In genomic region chr6:142313284-142313683, GRCh38 we compare ENCODE assay signal across 18 cellular contexts. TPM values are rescaled to one million over a fixed set of nuclear protein-coding genes. Genes with fewer than 3 reads are reported as not detected.
DNase-seq lines count a peak whose midpoint lies in the region; ATAC-seq and TF ChIP-seq lines count a peak whose summit lies in the region.
"Had no signal": no experiment of that assay in that cellular context is flagged by ENCODE, and none has a peak within 500 bp of the region (broad histone marks: within the 10 kb centered on the region; RNA-seq: fewer than 3 reads in every experiment).

No MANE protein-coding gene starts in this region.

- H3K27ac ChIP-seq in epithelial cell of prostate (no peak overlapping the region), neural progenitor cell (no peak overlapping the region)
- H3K27ac ChIP-seq: C4-2B, vagina had no signal

- H3K27me3 Mint-ChIP-seq in mesothelial cell of epicardium (ENCODE audit: low read depth) (no peaks in the 10 kb centered on the region), neural progenitor cell (ENCODE audit: insufficient read depth, low read depth) (no peaks in the 10 kb centered on the region)

- DNase-seq in AG10803 (ENCODE audit: low read depth) (peak; percentile 76), OCI-M1 (lab: John Stamatoyannopoulos, UW) (peak; percentile 28), epithelial cell of prostate (ENCODE audit: low read depth, low spot score) (peak; percentile 36), mesothelial cell of epicardium (ENCODE audit: low spot score in 2 of 2, unreplicated experiment in 2 of 2) (no peak), HEK293T (ENCODE audit: extremely low spot score) (no peak), neural progenitor cell (ENCODE audit: low spot score) (no peak)
- DNase-seq: activated CD4-positive, alpha-beta T cell treated with anti-CD3 and anti-CD28 coated beads, Interleukin-2, amount 50 U/mL, for 48 hours; activated naive CD4-positive, alpha-beta T cell treated with Interleukin-2 at 50 U/mL for 16 hours; cerebellar nuclear complex; mucosa of descending colon; NCI-H1092 treated with DMSO at 0.1 percent for 48 hours; NCI-H345; stimulated activated CD4-positive, alpha-beta T cell treated with anti-CD3 and anti-CD28 coated beads, Interleukin-2, amount 100 ng/mL, for 48 hours had no signal

- CTCF ChIA-PET in HEK293T (lab: Yijun Ruan, JAX), result interaction anchor here (0.6 to 1.3 kb wide), 3 partner anchors 9 to 167 kb away, joined by 3 read pairs; partner anchors contain the start of genes NMBR and VTA1

- H3K9ac ChIP-seq in neural progenitor cell, result no peak overlapping the region

- POLR2A ChIA-PET in HEK293T (lab: Yijun Ruan, JAX), result interaction anchor here (1.0 to 1.2 kb wide), 2 partner anchors 13 to 64 kb away, joined by 3 read pairs; no protein-coding TSS in a partner anchor

- TF ChIP-seq CTCF in AG10803 (conservative IDR thresholded peaks at IDR 0.05; ENCODE audit: low read length), result no peak
- TF ChIP-seq CTCF in mesothelial cell of epicardium (IDR thresholded peaks at IDR 0.05; ENCODE audit: unreplicated experiment), result no peak
- TF ChIP-seq CTCF in neural progenitor cell (IDR thresholded peaks at IDR 0.05), result no peak

- no peaks in the 10 kb centered on the region for H3K36me3 ChIP-seq in neural progenitor cell
- H3K36me3 ChIP-seq: HAP-1, vagina had no signal

- H3K4me1 Mint-ChIP-seq in mesothelial cell of epicardium (peaks cover 28% of the 10 kb centered on the region), neural progenitor cell (peaks cover 3% of the 10 kb centered on the region)

- H2AFZ ChIP-seq in neural progenitor cell (replicated peaks), result no peak overlapping the region

- H3K27me3 ChIP-seq in neural progenitor cell, result no peaks in the 10 kb centered on the region
- H3K27me3 ChIP-seq: vagina had no signal

- no peaks in the 10 kb centered on the region for H4K20me1 ChIP-seq in neural progenitor cell (ENCODE audit: low read depth)

- H3K4me3 ChIP-seq in AG10803 (ENCODE audit: low read length) (no peak overlapping the region), neural progenitor cell (no peak overlapping the region)
- H3K4me3 ChIP-seq: HAP-1, mucosa of descending colon, vagina had no signal

- H3K4me1 ChIP-seq in neural progenitor cell, result no peaks in the 10 kb centered on the region
- H3K4me1 ChIP-seq: HAP-1, vagina had no signal

- H3K9me3 Mint-ChIP-seq in mesothelial cell of epicardium (no peaks in the 10 kb centered on the region), neural progenitor cell (no peaks in the 10 kb centered on the region)

- no peaks in the 10 kb centered on the region for H3K9me3 ChIP-seq in neural progenitor cell (ENCODE audit: low read depth)
- H3K9me3 ChIP-seq: HAP-1, mucosa of descending colon, vagina had no signal

- ATAC-seq in HG02623 (IDR thresholded peaks at IDR 0.05; ENCODE audit: unreplicated experiment) (no peak), HG03139 (IDR thresholded peaks at IDR 0.05; ENCODE audit: unreplicated experiment) (no peak)
- ATAC-seq: mucosa of descending colon had no signal

- peaks cover 7% of the 10 kb centered on the region for H3F3A ChIP-seq in neural progenitor cell (ENCODE audit: low read depth)

- H3K4me3 Mint-ChIP-seq in mesothelial cell of epicardium (no peak overlapping the region), neural progenitor cell (no peak overlapping the region)

- H3K4me2 ChIP-seq in neural progenitor cell, result no peak overlapping the region

- no peaks in the 10 kb centered on the region for H3K79me2 ChIP-seq in neural progenitor cell (ENCODE audit: low read depth)

- H3K27ac Mint-ChIP-seq in mesothelial cell of epicardium (peak overlapping the region; percentile 72), neural progenitor cell (no peak overlapping the region)

- H3K36me3 Mint-ChIP-seq in mesothelial cell of epicardium (peaks cover 1% of the 10 kb centered on the region), neural progenitor cell (no peaks in the 10 kb centered on the region)

TF ChIP-seq in HEK293T, 16 proteins besides CTCF, POLR2A, EP300 and RAD21:
- no peak for TF ChIP-seq HDGF (IDR thresholded peaks at IDR 0.05; ENCODE audit: borderline replicate concordance)
- TF ChIP-seq SP1 (IDR thresholded peaks at IDR 0.05), result no peak
- no peak for TF ChIP-seq FOXK2 (IDR thresholded peaks at IDR 0.05)
- TF ChIP-seq LEF1 (IDR thresholded peaks at IDR 0.05; ENCODE audit: borderline replicate concordance), result no peak
- TF ChIP-seq ELF4 (IDR thresholded peaks at IDR 0.05), result no peak
- TF ChIP-seq TARDBP (IDR thresholded peaks at IDR 0.05), result no peak
- TF ChIP-seq BHLHE40 (IDR thresholded peaks at IDR 0.05; ENCODE audit: borderline replicate concordance), result no peak
- no peak for TF ChIP-seq NFRKB (IDR thresholded peaks at IDR 0.05)
- TF ChIP-seq FOXM1 (IDR thresholded peaks at IDR 0.05; ENCODE audit: borderline replicate concordance), result no peak
- TF ChIP-seq, protein P1, sequence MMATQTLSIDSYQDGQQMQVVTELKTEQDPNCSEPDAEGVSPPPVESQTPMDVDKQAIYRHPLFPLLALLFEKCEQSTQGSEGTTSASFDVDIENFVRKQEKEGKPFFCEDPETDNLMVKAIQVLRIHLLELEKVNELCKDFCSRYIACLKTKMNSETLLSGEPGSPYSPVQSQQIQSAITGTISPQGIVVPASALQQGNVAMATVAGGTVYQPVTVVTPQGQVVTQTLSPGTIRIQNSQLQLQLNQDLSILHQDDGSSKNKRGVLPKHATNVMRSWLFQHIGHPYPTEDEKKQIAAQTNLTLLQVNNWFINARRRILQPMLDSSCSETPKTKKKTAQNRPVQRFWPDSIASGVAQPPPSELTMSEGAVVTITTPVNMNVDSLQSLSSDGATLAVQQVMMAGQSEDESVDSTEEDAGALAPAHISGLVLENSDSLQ (IDR thresholded peaks at IDR 0.05), result no peak
- TF ChIP-seq SUZ12 (IDR thresholded peaks at IDR 0.05), result no peak
- TF ChIP-seq ZNF384 (IDR thresholded peaks at IDR 0.05), result no peak
- TF ChIP-seq CTBP1 (IDR thresholded peaks at IDR 0.05; ENCODE audit: borderline replicate concordance), result no peak
- no peak for TF ChIP-seq FOXA1 (IDR thresholded peaks at IDR 0.05)
- no peak for TF ChIP-seq ARNT (IDR thresholded peaks at IDR 0.05)
- no peak for TF ChIP-seq L3MBTL2 (conservative IDR thresholded peaks at IDR 0.05)

RNA-seq across cellular contexts. Expression of gene ADGRG6, which starts 11.5 kb away (rescaled TPM):
- total RNA-seq in mesothelial cell of epicardium, result 33.5 to 36.6 TPM (median 35.4 TPM) in 3 replicates
- total RNA-seq in neural progenitor cell (ENCODE audit: low replicate concordance), result 0.39 and 0.93 TPM in 2 replicates

Comparison
In these comparisons a context has a peak if more than half of its experiments do, and no peak if none do; other contexts are left out.
1. DNase-seq: peak in AG10803 (single experiment), OCI-M1 (single experiment) and epithelial cell of prostate (single experiment); none in mesothelial cell of epicardium (0 of 2), HEK293T (single experiment) and neural progenitor cell (single experiment).
2. RNA of gene ADGRG6, which starts 11.5 kb away (total RNA-seq): 33.5 to 36.6 TPM in mesothelial cell of epicardium; 0.39 to 0.93 TPM in neural progenitor cell; every median in the first group is over 10 times any median in the second.